2 cellular contexts compared by ENCODE assay signal in the genomic region with DNA sequence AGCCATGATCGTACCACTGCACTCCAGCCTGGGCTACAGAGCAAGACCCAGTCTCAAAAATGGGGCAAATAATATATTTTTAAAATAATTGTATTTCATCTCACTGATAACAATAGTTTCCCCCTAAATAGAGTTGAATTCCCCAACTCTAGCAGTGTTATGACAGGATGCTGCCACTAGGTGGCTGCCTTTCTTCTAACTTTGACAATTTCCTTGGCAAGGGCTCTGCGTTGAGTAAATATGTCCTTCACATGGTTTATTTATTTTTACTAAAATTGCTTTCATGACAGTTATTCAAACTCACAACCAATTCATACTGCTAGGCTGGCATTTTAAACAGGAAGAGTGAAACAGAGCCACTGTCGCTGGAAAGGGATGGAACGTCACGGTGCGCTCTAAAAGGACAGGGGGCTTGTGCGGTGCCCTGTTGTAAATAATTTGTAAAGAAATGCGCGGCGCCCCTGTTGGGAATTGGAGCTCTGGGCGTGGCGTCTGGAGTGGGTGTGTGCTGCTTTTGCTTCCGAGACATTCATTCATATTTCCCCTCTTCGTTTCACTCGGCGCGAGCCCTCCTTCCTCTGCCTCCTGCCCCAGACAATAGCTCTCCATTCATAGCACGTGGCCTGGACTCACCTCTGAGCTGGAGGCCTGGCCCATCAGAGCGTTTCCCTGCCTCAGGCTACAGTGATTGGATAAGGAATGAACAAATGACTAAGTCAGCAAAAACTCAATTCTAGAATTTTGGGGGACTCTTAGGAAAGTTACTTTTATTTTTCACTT.
TF ChIP-seq lines count a peak whose summit lies in the region.

No MANE protein-coding gene starts in this region.

TF ChIP-seq in SK-N-SH, 30 proteins besides CTCF, POLR2A, EP300 and RAD21 (continued from another document):
- TF ChIP-seq FOXJ3 (CRISPR knock-in tag; IDR thresholded peaks at IDR 0.05), result no peak
- TF ChIP-seq SMC3 (IDR thresholded peaks at IDR 0.05; ENCODE audit: low read depth, low read length), result peak; percentile 47
- TF ChIP-seq NFIC (IDR thresholded peaks at IDR 0.05; ENCODE audit: borderline replicate concordance), result peak; percentile 40; the same call in 1 of the 2 replicates
- TF ChIP-seq, protein P1, sequence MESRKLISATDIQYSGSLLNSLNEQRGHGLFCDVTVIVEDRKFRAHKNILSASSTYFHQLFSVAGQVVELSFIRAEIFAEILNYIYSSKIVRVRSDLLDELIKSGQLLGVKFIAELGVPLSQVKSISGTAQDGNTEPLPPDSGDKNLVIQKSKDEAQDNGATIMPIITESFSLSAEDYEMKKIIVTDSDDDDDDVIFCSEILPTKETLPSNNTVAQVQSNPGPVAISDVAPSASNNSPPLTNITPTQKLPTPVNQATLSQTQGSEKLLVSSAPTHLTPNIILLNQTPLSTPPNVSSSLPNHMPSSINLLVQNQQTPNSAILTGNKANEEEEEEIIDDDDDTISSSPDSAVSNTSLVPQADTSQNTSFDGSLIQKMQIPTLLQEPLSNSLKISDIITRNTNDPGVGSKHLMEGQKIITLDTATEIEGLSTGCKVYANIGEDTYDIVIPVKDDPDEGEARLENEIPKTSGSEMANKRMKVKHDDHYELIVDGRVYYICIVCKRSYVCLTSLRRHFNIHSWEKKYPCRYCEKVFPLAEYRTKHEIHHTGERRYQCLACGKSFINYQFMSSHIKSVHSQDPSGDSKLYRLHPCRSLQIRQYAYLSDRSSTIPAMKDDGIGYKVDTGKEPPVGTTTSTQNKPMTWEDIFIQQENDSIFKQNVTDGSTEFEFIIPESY (IDR thresholded peaks at IDR 0.05; ENCODE audit: borderline replicate concordance, low read depth), result no peak

TF ChIP-seq in K562, 482 proteins besides CTCF, POLR2A, EP300 and RAD21 (continued from another document and continues in another):
- TF ChIP-seq, protein P2, sequence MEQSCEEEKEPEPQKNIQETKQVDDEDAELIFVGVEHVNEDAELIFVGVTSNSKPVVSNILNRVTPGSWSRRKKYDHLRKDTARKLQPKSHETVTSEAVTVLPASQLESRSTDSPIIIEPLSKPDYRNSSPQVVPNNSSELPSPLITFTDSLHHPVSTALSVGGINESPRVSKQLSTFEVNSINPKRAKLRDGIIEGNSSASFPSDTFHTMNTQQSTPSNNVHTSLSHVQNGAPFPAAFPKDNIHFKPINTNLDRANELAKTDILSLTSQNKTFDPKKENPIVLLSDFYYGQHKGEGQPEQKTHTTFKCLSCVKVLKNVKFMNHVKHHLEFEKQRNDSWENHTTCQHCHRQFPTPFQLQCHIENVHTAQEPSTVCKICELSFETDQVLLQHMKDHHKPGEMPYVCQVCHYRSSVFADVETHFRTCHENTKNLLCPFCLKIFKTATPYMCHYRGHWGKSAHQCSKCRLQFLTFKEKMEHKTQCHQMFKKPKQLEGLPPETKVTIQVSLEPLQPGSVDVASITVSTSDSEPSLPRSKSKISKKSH (CRISPR knock-in tag; IDR thresholded peaks at IDR 0.05), result no peak
- TF ChIP-seq PHB2 (IDR thresholded peaks at IDR 0.05; ENCODE audit: low read depth), result no peak
- no peak for TF ChIP-seq SRSF7 (optimal IDR thresholded peaks at IDR 0.05; ENCODE audit: low read depth, low read length)
- TF ChIP-seq, protein P3, sequence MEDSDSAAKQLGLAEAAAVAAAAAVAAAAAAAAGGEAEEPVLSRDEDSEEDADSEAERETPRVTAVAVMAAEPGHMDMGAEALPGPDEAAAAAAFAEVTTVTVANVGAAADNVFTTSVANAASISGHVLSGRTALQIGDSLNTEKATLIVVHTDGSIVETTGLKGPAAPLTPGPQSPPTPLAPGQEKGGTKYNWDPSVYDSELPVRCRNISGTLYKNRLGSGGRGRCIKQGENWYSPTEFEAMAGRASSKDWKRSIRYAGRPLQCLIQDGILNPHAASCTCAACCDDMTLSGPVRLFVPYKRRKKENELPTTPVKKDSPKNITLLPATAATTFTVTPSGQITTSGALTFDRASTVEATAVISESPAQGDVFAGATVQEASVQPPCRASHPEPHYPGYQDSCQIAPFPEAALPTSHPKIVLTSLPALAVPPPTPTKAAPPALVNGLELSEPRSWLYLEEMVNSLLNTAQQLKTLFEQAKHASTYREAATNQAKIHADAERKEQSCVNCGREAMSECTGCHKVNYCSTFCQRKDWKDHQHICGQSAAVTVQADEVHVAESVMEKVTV (CRISPR knock-in tag; IDR thresholded peaks at IDR 0.05), result 0 out of 2 replicates have a peak, but pooled peaks have one; percentile 22
- no peak for TF ChIP-seq MYC (IDR thresholded peaks at IDR 0.05; ENCODE audit: low read depth, low read length)
- no peak for TF ChIP-seq MYC (CRISPR knock-in tag; IDR thresholded peaks at IDR 0.05; ENCODE audit: borderline replicate concordance, low read depth)
- no peak for TF ChIP-seq EWSR1 (IDR thresholded peaks at IDR 0.05; ENCODE audit: borderline replicate concordance, low read depth, partially characterized antibody)
- no peak for TF ChIP-seq KDM4B (IDR thresholded peaks at IDR 0.05; ENCODE audit: borderline replicate concordance in 2 of 2, low read depth in 1 of 2)
- TF ChIP-seq, protein P4, sequence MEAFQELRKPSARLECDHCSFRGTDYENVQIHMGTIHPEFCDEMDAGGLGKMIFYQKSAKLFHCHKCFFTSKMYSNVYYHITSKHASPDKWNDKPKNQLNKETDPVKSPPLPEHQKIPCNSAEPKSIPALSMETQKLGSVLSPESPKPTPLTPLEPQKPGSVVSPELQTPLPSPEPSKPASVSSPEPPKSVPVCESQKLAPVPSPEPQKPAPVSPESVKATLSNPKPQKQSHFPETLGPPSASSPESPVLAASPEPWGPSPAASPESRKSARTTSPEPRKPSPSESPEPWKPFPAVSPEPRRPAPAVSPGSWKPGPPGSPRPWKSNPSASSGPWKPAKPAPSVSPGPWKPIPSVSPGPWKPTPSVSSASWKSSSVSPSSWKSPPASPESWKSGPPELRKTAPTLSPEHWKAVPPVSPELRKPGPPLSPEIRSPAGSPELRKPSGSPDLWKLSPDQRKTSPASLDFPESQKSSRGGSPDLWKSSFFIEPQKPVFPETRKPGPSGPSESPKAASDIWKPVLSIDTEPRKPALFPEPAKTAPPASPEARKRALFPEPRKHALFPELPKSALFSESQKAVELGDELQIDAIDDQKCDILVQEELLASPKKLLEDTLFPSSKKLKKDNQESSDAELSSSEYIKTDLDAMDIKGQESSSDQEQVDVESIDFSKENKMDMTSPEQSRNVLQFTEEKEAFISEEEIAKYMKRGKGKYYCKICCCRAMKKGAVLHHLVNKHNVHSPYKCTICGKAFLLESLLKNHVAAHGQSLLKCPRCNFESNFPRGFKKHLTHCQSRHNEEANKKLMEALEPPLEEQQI (IDR thresholded peaks at IDR 0.05), result no peak
- TF ChIP-seq SREBF2 (CRISPR knock-in tag; IDR thresholded peaks at IDR 0.05), result no peak
- TF ChIP-seq MYBL2 (IDR thresholded peaks at IDR 0.05; ENCODE audit: low read depth), result no peak
- TF ChIP-seq MYBL2 (CRISPR knock-in tag; IDR thresholded peaks at IDR 0.05; ENCODE audit: borderline replicate concordance), result no peak
- TF ChIP-seq, protein P5, sequence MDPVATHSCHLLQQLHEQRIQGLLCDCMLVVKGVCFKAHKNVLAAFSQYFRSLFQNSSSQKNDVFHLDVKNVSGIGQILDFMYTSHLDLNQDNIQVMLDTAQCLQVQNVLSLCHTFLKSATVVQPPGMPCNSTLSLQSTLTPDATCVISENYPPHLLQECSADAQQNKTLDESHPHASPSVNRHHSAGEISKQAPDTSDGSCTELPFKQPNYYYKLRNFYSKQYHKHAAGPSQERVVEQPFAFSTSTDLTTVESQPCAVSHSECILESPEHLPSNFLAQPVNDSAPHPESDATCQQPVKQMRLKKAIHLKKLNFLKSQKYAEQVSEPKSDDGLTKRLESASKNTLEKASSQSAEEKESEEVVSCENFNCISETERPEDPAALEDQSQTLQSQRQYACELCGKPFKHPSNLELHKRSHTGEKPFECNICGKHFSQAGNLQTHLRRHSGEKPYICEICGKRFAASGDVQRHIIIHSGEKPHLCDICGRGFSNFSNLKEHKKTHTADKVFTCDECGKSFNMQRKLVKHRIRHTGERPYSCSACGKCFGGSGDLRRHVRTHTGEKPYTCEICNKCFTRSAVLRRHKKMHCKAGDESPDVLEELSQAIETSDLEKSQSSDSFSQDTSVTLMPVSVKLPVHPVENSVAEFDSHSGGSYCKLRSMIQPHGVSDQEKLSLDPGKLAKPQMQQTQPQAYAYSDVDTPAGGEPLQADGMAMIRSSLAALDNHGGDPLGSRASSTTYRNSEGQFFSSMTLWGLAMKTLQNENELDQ (CRISPR knock-in tag; IDR thresholded peaks at IDR 0.05; ENCODE audit: borderline replicate concordance), result no peak
- TF ChIP-seq, protein P6, sequence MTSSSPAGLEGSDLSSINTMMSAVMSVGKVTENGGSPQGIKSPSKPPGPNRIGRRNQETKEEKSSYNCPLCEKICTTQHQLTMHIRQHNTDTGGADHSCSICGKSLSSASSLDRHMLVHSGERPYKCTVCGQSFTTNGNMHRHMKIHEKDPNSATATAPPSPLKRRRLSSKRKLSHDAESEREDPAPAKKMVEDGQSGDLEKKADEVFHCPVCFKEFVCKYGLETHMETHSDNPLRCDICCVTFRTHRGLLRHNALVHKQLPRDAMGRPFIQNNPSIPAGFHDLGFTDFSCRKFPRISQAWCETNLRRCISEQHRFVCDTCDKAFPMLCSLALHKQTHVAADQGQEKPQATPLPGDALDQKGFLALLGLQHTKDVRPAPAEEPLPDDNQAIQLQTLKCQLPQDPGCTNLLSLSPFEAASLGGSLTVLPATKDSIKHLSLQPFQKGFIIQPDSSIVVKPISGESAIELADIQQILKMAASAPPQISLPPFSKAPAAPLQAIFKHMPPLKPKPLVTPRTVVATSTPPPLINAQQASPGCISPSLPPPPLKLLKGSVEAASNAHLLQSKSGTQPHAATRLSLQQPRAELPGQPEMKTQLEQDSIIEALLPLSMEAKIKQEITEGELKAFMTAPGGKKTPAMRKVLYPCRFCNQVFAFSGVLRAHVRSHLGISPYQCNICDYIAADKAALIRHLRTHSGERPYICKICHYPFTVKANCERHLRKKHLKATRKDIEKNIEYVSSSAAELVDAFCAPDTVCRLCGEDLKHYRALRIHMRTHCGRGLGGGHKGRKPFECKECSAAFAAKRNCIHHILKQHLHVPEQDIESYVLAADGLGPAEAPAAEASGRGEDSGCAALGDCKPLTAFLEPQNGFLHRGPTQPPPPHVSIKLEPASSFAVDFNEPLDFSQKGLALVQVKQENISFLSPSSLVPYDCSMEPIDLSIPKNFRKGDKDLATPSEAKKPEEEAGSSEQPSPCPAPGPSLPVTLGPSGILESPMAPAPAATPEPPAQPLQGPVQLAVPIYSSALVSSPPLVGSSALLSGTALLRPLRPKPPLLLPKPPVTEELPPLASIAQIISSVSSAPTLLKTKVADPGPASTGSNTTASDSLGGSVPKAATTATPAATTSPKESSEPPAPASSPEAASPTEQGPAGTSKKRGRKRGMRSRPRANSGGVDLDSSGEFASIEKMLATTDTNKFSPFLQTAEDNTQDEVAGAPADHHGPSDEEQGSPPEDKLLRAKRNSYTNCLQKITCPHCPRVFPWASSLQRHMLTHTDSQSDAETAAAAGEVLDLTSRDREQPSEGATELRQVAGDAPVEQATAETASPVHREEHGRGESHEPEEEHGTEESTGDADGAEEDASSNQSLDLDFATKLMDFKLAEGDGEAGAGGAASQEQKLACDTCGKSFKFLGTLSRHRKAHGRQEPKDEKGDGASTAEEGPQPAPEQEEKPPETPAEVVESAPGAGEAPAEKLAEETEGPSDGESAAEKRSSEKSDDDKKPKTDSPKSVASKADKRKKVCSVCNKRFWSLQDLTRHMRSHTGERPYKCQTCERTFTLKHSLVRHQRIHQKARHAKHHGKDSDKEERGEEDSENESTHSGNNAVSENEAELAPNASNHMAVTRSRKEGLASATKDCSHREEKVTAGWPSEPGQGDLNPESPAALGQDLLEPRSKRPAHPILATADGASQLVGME (CRISPR knock-in tag; IDR thresholded peaks at IDR 0.05), result no peak
- peak; percentile 59; the same call in 1 of the 2 replicates for TF ChIP-seq MAFK (IDR thresholded peaks at IDR 0.05; ENCODE audit: low read length)
- no peak for TF ChIP-seq FOXA1 (IDR thresholded peaks at IDR 0.05; ENCODE audit: borderline replicate concordance)
- TF ChIP-seq SMAD4 (CRISPR knock-in tag; conservative IDR thresholded peaks at IDR 0.05), result no peak
- TF ChIP-seq DMBX1 (CRISPR knock-in tag; IDR thresholded peaks at IDR 0.05; ENCODE audit: borderline replicate concordance), result no peak
- TF ChIP-seq MBD2 (IDR thresholded peaks at IDR 0.05; ENCODE audit: borderline replicate concordance, low read depth), result no peak
- TF ChIP-seq, protein P7, sequence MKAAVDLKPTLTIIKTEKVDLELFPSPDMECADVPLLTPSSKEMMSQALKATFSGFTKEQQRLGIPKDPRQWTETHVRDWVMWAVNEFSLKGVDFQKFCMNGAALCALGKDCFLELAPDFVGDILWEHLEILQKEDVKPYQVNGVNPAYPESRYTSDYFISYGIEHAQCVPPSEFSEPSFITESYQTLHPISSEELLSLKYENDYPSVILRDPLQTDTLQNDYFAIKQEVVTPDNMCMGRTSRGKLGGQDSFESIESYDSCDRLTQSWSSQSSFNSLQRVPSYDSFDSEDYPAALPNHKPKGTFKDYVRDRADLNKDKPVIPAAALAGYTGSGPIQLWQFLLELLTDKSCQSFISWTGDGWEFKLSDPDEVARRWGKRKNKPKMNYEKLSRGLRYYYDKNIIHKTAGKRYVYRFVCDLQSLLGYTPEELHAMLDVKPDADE (conservative IDR thresholded peaks at IDR 0.05; ENCODE audit: control insufficient read depth, low read depth, low read length), result no peak
- no peak for TF ChIP-seq NCOR1 (IDR thresholded peaks at IDR 0.05)
- TF ChIP-seq, protein P8, sequence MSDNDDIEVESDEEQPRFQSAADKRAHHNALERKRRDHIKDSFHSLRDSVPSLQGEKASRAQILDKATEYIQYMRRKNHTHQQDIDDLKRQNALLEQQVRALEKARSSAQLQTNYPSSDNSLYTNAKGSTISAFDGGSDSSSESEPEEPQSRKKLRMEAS (CRISPR knock-in tag; IDR thresholded peaks at IDR 0.05), result no peak
- TF ChIP-seq GTF2A2 (tag; IDR thresholded peaks at IDR 0.05), result no peak
- no peak for TF ChIP-seq DDX20 (tag; IDR thresholded peaks at IDR 0.05; ENCODE audit: low read depth)
- TF ChIP-seq, protein P9, sequence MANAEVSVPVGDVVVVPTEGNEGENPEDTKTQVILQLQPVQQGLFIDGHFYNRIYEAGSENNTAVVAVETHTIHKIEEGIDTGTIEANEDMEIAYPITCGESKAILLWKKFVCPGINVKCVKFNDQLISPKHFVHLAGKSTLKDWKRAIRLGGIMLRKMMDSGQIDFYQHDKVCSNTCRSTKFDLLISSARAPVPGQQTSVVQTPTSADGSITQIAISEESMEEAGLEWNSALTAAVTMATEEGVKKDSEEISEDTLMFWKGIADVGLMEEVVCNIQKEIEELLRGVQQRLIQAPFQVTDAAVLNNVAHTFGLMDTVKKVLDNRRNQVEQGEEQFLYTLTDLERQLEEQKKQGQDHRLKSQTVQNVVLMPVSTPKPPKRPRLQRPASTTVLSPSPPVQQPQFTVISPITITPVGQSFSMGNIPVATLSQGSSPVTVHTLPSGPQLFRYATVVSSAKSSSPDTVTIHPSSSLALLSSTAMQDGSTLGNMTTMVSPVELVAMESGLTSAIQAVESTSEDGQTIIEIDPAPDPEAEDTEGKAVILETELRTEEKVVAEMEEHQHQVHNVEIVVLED (CRISPR knock-in tag; IDR thresholded peaks at IDR 0.05), result no peak
- no peak for TF ChIP-seq ZNF146 (CRISPR knock-in tag; IDR thresholded peaks at IDR 0.05; ENCODE audit: unreplicated experiment)
- TF ChIP-seq, protein P10, sequence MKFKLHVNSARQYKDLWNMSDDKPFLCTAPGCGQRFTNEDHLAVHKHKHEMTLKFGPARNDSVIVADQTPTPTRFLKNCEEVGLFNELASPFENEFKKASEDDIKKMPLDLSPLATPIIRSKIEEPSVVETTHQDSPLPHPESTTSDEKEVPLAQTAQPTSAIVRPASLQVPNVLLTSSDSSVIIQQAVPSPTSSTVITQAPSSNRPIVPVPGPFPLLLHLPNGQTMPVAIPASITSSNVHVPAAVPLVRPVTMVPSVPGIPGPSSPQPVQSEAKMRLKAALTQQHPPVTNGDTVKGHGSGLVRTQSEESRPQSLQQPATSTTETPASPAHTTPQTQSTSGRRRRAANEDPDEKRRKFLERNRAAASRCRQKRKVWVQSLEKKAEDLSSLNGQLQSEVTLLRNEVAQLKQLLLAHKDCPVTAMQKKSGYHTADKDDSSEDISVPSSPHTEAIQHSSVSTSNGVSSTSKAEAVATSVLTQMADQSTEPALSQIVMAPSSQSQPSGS (CRISPR knock-in tag; IDR thresholded peaks at IDR 0.05), result no peak
- TF ChIP-seq ZNF316 (IDR thresholded peaks at IDR 0.05), result peak; percentile 80
- TF ChIP-seq FOXJ3 (CRISPR knock-in tag; IDR thresholded peaks at IDR 0.05), result no peak
